In genomic region chr9:128020692-128021091, GRCh38 we compare ENCODE assay signal across 10 cellular contexts. TPM values are rescaled to one million over a fixed set of nuclear protein-coding genes. Genes with fewer than 3 reads are reported as not detected.
DNase-seq lines count a peak whose midpoint lies in the region; ATAC-seq, FAIRE-seq and TF ChIP-seq lines count a peak whose summit lies in the region.
"Had no signal": no experiment of that assay in that cellular context is flagged by ENCODE, and none has a peak within 500 bp of the region (broad histone marks: within the 10 kb centered on the region; RNA-seq: fewer than 3 reads in every experiment).

No MANE protein-coding gene starts in this region.

- no peaks in the 10 kb centered on the region for H3K36me3 ChIP-seq in SK-N-SH (replicated peaks in 1 of 2; ENCODE audit: control insufficient read depth in 1 of 2, insufficient read depth in 2 of 2, low read length in 1 of 2)
- no peaks in the 10 kb centered on the region for H3K36me3 ChIP-seq in bronchial epithelial cell (ENCODE audit: control insufficient read depth, insufficient read depth, low read length)
- no peaks in the 10 kb centered on the region for H3K36me3 ChIP-seq in neural progenitor cell

- H3K27ac ChIP-seq in SK-N-SH (ENCODE audit: low read depth in 2 of 2, low read length in 1 of 2) (no peak overlapping the region), neural progenitor cell (no peak overlapping the region)

- H3K36me3 Mint-ChIP-seq in IgD-negative memory B cell (no peaks in the 10 kb centered on the region), neural progenitor cell (no peaks in the 10 kb centered on the region)

- H3K27me3 ChIP-seq in SK-N-SH (ENCODE audit: insufficient read depth) (no peaks in the 10 kb centered on the region), bronchial epithelial cell (ENCODE audit: control insufficient read depth, insufficient read depth, low read length) (no peaks in the 10 kb centered on the region), neural progenitor cell (no peaks in the 10 kb centered on the region)

- H3K9me3 Mint-ChIP-seq in IgD-negative memory B cell (no peaks in the 10 kb centered on the region), neural progenitor cell (no peaks in the 10 kb centered on the region)

- no peak for ATAC-seq in SK-N-SH treated with all-trans-retinoic acid at 6 μM for 48 hours

- H3K4me1 Mint-ChIP-seq in IgD-negative memory B cell (peaks cover 24 to 40% (median 37%) of the 10 kb centered on the region in 3 donors), neural progenitor cell (no peaks in the 10 kb centered on the region)

- TF ChIP-seq CTCF in SK-N-SH (IDR thresholded peaks at IDR 0.05) (peak; percentile 39), bronchial epithelial cell (IDR thresholded peaks at IDR 0.05; ENCODE audit: insufficient read depth, low read length, severe bottlenecking) (peak; percentile 19), neural progenitor cell (IDR thresholded peaks at IDR 0.05) (peak; percentile 42)

- H3K4me3 Mint-ChIP-seq in IgD-negative memory B cell (no peak overlapping the region), neural progenitor cell (peak overlapping the region; percentile 35)

- H2AFZ ChIP-seq in SK-N-SH (ENCODE audit: low read depth) (no peak overlapping the region), neural progenitor cell (replicated peaks) (no peak overlapping the region)

- DNase-seq in SK-N-SH = peak; percentile 57
- DNase-seq in bronchial epithelial cell (ENCODE audit: low read depth) = no peak
- DNase-seq in neural progenitor cell (ENCODE audit: low spot score) = no peak
- DNase-seq in RCC 7860 (ENCODE audit: low spot score) = no peak
- no peak for DNase-seq in G401 (ENCODE audit: low spot score)
- DNase-seq in NCI-H526 treated with DMSO at 0.1 percent for 48 hours (lab: John Stamatoyannopoulos, UW) = no peak
- DNase-seq: activated CD4-positive, alpha-beta T cell treated with anti-CD3 and anti-CD28 coated beads for 48 hours; NCI-H146 had no signal

- H3K79me2 ChIP-seq in SK-N-SH (ENCODE audit: insufficient read depth) (no peaks in the 10 kb centered on the region), neural progenitor cell (ENCODE audit: low read depth) (no peaks in the 10 kb centered on the region)

- H3F3A ChIP-seq in SK-N-SH (replicated peaks; ENCODE audit: insufficient read depth) = peaks cover 3% of the 10 kb centered on the region
- no peaks in the 10 kb centered on the region for H3F3A ChIP-seq in neural progenitor cell (ENCODE audit: low read depth)

- FAIRE-seq in bronchial epithelial cell (lab: Jason Lieb, UNC) (no peak), RCC 7860 (lab: Jason Lieb, UNC) (no peak)

- no peak for TF ChIP-seq EP300 in SK-N-SH (IDR thresholded peaks at IDR 0.05; ENCODE audit: borderline replicate concordance in 1 of 2, low read depth in 1 of 2, low read length in 1 of 2)

- H3K27ac Mint-ChIP-seq in IgD-negative memory B cell (peak overlapping the region in 2 of 3 donors; percentile 54 to 93), neural progenitor cell (no peak overlapping the region)

- POLR2A ChIA-PET in SK-N-SH (lab: Yijun Ruan, JAX) = no interaction called here

- H3K4me2 ChIP-seq in SK-N-SH (no peak overlapping the region), neural progenitor cell (no peak overlapping the region)

- in situ Hi-C loops in G401 (cut with HindIII; ENCODE audit: low sequenced_read_pairs) = no loop called here

- H3K27me3 Mint-ChIP-seq in IgD-negative memory B cell (no peaks in the 10 kb centered on the region), neural progenitor cell (ENCODE audit: insufficient read depth, low read depth) (peaks cover 16% of the 10 kb centered on the region)

- H3K9me2 ChIP-seq in SK-N-SH = no peaks in the 10 kb centered on the region

- H4K20me1 ChIP-seq in SK-N-SH (ENCODE audit: insufficient read depth) (no peaks in the 10 kb centered on the region), neural progenitor cell (ENCODE audit: low read depth) (no peaks in the 10 kb centered on the region)

- CTCF ChIA-PET in SK-N-SH (lab: Yijun Ruan, JAX) = interaction anchor here (0.6 to 6.5 kb wide), 11 partner anchors 10 to 97 kb away, joined by 3 to 35 read pairs (median 4); no protein-coding TSS in a partner anchor

- H3K9ac ChIP-seq in SK-N-SH (no peak overlapping the region), neural progenitor cell (no peak overlapping the region)

- H3K4me3 ChIP-seq in SK-N-SH (ENCODE audit: low read depth in 2 of 2, low read length in 1 of 2) = no peak overlapping the region
- H3K4me3 ChIP-seq in bronchial epithelial cell (ENCODE audit: low read depth, low read length) = no peak overlapping the region
- no peak overlapping the region for H3K4me3 ChIP-seq in neural progenitor cell

- WGBS in SK-N-SH (ENCODE audit: low lambda C conversion rate) = 85% methylated on average over 4 of the region's 4 CpGs

- H3K4me1 ChIP-seq in SK-N-SH (ENCODE audit: control insufficient read depth in 1 of 2, insufficient read depth in 2 of 2, low read depth in 1 of 2, low read length in 1 of 2) (peaks cover 3% of the 10 kb centered on the region in 2 experiments; a peak in 2 of 4 replicates), neural progenitor cell (no peaks in the 10 kb centered on the region)

- H3K9me3 ChIP-seq in SK-N-SH = no peaks in the 10 kb centered on the region
- no peaks in the 10 kb centered on the region for H3K9me3 ChIP-seq in neural progenitor cell (ENCODE audit: low read depth)

- peak; percentile 37 for TF ChIP-seq RAD21 in SK-N-SH (IDR thresholded peaks at IDR 0.05; ENCODE audit: low read length)

TF ChIP-seq in SK-N-SH, 30 proteins besides CTCF, POLR2A, EP300 and RAD21:
- TF ChIP-seq SMC3 (IDR thresholded peaks at IDR 0.05; ENCODE audit: low read depth, low read length) (peak; percentile 6; the same call in 1 of the 2 replicates), GABPA (IDR thresholded peaks at IDR 0.05; ENCODE audit: low read depth) (no peak), GATA2 (CRISPR knock-in tag; IDR thresholded peaks at IDR 0.05) (no peak)

TF ChIP-seq in SK-N-SH treated with all-trans-retinoic acid at 6 μM for 48 hours, 23 proteins besides CTCF, POLR2A, EP300 and RAD21 (continues in another document):
- TF ChIP-seq ARNTL (CRISPR knock-in tag; IDR thresholded peaks at IDR 0.05; ENCODE audit: borderline replicate concordance, low read depth) (no peak), ZC3H10 (CRISPR knock-in tag; IDR thresholded peaks at IDR 0.05) (no peak), ZFP3 (CRISPR knock-in tag; IDR thresholded peaks at IDR 0.05) (no peak), GLIS3 (CRISPR knock-in tag; IDR thresholded peaks at IDR 0.05) (no peak), OSR1 (CRISPR knock-in tag; IDR thresholded peaks at IDR 0.05) (no peak), ESRRG (CRISPR knock-in tag; IDR thresholded peaks at IDR 0.05) (no peak), ISL1 (CRISPR knock-in tag; IDR thresholded peaks at IDR 0.05) (no peak), ZFP30 (CRISPR knock-in tag; IDR thresholded peaks at IDR 0.05) (no peak), BACH2 (CRISPR knock-in tag; IDR thresholded peaks at IDR 0.05; ENCODE audit: borderline replicate concordance) (no peak), RARB (CRISPR knock-in tag; IDR thresholded peaks at IDR 0.05) (no peak), CREB5 (CRISPR knock-in tag; IDR thresholded peaks at IDR 0.05; ENCODE audit: low read depth) (no peak)
- TF ChIP-seq, protein P1, sequence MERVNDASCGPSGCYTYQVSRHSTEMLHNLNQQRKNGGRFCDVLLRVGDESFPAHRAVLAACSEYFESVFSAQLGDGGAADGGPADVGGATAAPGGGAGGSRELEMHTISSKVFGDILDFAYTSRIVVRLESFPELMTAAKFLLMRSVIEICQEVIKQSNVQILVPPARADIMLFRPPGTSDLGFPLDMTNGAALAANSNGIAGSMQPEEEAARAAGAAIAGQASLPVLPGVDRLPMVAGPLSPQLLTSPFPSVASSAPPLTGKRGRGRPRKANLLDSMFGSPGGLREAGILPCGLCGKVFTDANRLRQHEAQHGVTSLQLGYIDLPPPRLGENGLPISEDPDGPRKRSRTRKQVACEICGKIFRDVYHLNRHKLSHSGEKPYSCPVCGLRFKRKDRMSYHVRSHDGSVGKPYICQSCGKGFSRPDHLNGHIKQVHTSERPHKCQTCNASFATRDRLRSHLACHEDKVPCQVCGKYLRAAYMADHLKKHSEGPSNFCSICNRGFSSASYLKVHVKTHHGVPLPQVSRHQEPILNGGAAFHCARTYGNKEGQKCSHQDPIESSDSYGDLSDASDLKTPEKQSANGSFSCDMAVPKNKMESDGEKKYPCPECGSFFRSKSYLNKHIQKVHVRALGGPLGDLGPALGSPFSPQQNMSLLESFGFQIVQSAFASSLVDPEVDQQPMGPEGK (CRISPR knock-in tag; IDR thresholded peaks at IDR 0.05; ENCODE audit: borderline replicate concordance) = no peak

RNA-seq across cellular contexts. Expression of gene EEIG1, which starts 39.9 kb away (rescaled TPM):
- 17.9 and 26.2 TPM in 2 replicates for polyA plus RNA-seq in SK-N-SH (2012; rRNA removed)
- 15.9 and 18.6 TPM in 2 replicates for polyA plus RNA-seq in SK-N-SH (2012; cell fraction: cytosol; rRNA removed)
- 32.9 and 55.0 TPM in 2 replicates for polyA plus RNA-seq in SK-N-SH (2012; cell fraction: nucleus; rRNA removed)
- polyA plus RNA-seq in IgD-negative memory B cell = 90.5 TPM
- 7.4 and 41.3 TPM in 2 replicates for total RNA-seq in bronchial epithelial cell
- 8.8 and 30.8 TPM in 2 replicates for total RNA-seq in neural progenitor cell (ENCODE audit: low replicate concordance)
- 12.4 and 18.6 TPM in 2 replicates for total RNA-seq in G401 (2014; rRNA removed; shearing (Covaris generic))

RNA-seq across cellular contexts. Expression of gene NAIF1, which starts 46.4 kb away (rescaled TPM):
- polyA plus RNA-seq in SK-N-SH (2012; rRNA removed) = 14.6 and 14.8 TPM in 2 replicates
- 10.0 and 12.9 TPM in 2 replicates for polyA plus RNA-seq in SK-N-SH (2012; cell fraction: cytosol; rRNA removed)
- 7.9 and 8.3 TPM in 2 replicates for polyA plus RNA-seq in SK-N-SH (2012; cell fraction: nucleus; rRNA removed)
- polyA plus RNA-seq in IgD-negative memory B cell = 12.7 TPM
- 10.3 and 12.4 TPM in 2 replicates for total RNA-seq in bronchial epithelial cell
- total RNA-seq in neural progenitor cell (ENCODE audit: low replicate concordance) = 8.4 and 9.5 TPM in 2 replicates
- 5.4 and 6.6 TPM in 2 replicates for total RNA-seq in G401 (2014; rRNA removed; shearing (Covaris generic))

RNA-seq across cellular contexts. Expression of gene SLC25A25, which starts 47.3 kb away (rescaled TPM):
- polyA plus RNA-seq in SK-N-SH (2012; rRNA removed) = 12.1 and 12.3 TPM in 2 replicates
- 7.5 and 10.3 TPM in 2 replicates for polyA plus RNA-seq in SK-N-SH (2012; cell fraction: cytosol; rRNA removed)
- 19.6 and 24.1 TPM in 2 replicates for polyA plus RNA-seq in SK-N-SH (2012; cell fraction: nucleus; rRNA removed)
- 7.4 TPM for polyA plus RNA-seq in IgD-negative memory B cell
- total RNA-seq in bronchial epithelial cell = 12.6 and 17.2 TPM in 2 replicates
- total RNA-seq in neural progenitor cell (ENCODE audit: low replicate concordance) = 8.5 and 15.7 TPM in 2 replicates
- 25.5 and 29.0 TPM in 2 replicates for total RNA-seq in G401 (2014; rRNA removed; shearing (Covaris generic))
